In the genomic region with DNA sequence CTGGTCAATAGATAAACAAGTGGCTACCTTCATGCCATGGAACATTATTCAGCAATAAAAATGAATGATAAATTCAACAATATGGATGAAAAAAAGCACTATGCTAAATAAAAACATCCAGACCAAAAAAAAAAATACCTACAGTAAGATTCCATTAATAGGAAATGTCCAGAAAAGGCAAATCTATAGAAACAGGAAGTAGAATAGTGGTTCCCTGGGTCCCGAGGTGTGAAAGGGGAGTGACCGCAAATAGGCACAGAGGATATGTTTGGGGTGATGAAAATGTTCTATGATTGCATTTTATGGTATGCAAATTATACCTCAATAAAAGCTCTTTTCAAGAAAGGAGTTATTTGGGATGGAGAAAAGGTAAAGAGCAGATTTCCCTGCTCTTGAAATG, we compare ENCODE assay signal across 8 cellular contexts. TPM values are rescaled to one million over a fixed set of nuclear protein-coding genes. Genes with fewer than 3 reads are reported as not detected.
"Had no signal": no experiment of that assay in that cellular context is flagged by ENCODE, and none has a peak within 500 bp of the region (broad histone marks: within the 10 kb centered on the region; RNA-seq: fewer than 3 reads in every experiment).

No MANE protein-coding gene starts in this region.

- H3K4me3 Mint-ChIP-seq: IgD-negative memory B cell had no signal

- H3K36me3 Mint-ChIP-seq: IgD-negative memory B cell had no signal

- H3K9me3 Mint-ChIP-seq: IgD-negative memory B cell had no signal

- H3K27ac Mint-ChIP-seq: IgD-negative memory B cell had no signal

- DNase-seq: IMR-90, KBM-7, KG1 had no signal

- ATAC-seq: HepG2, K562 had no signal

RNA-seq across cellular contexts. Expression of a gene that starts 3.6 kb away (rescaled TPM):
- total RNA-seq: HepG2, HT-29, HT1080, IMR-90, K562 had no signal
